8 cellular contexts compared by ENCODE assay signal in genomic region chr17:79843917-79844815, GRCh38. TPM values are rescaled to one million over a fixed set of nuclear protein-coding genes. Genes with fewer than 3 reads are reported as not detected.
DNase-seq lines count a peak whose midpoint lies in the region; ATAC-seq and TF ChIP-seq lines count a peak whose summit lies in the region.

No MANE protein-coding gene starts in this region.

- no peaks in the 10 kb centered on the region for H3K9me3 ChIP-seq in effector memory CD4-positive, alpha-beta T cell (ENCODE audit: control insufficient read depth, low read length)

- no peak for ATAC-seq in memory B cell (ENCODE audit: low read depth)

- no peak for TF ChIP-seq CTCF in type B pancreatic cell (conservative IDR thresholded peaks at IDR 0.05)

- H3K36me3 Mint-ChIP-seq in memory B cell (no peaks in the 10 kb centered on the region), type B pancreatic cell (no peaks in the 10 kb centered on the region)

- peaks cover 58% of the 10 kb centered on the region for H3K4me1 ChIP-seq in effector memory CD4-positive, alpha-beta T cell (ENCODE audit: control insufficient read depth, insufficient read depth, low read length, poor library complexity, severe bottlenecking)

- no peaks in the 10 kb centered on the region for H3K36me3 ChIP-seq in effector memory CD4-positive, alpha-beta T cell (ENCODE audit: control insufficient read depth, insufficient read depth, low read length)

- H3K27me3 ChIP-seq in effector memory CD4-positive, alpha-beta T cell (replicated peaks; ENCODE audit: control insufficient read depth, insufficient read depth, low read length, poor library complexity, severe bottlenecking) = peaks cover 44% of the 10 kb centered on the region

- peak; percentile 53 for DNase-seq in NCI-H82 (lab: John Stamatoyannopoulos, UW)
- DNase-seq in NCI-H82 treated with DMSO at 0.1 percent for 48 hours (lab: John Stamatoyannopoulos, UW; ENCODE audit: unreplicated experiment) = no peak
- DNase-seq in OCI-M1 (lab: John Stamatoyannopoulos, UW) = peak; percentile 69
- DNase-seq in effector memory CD4-positive, alpha-beta T cell = no peak
- peak in 1 of 2 donors; percentile 27 for DNase-seq in memory B cell (ENCODE audit: low spot score in 2 of 2)
- DNase-seq in type B pancreatic cell (ENCODE audit: extremely low spot score, unreplicated experiment) = no peak
- DNase-seq in middle frontal gyrus (ENCODE audit: extremely low spot score, low spot score) = no peak
- DNase-seq in SKM-1 (lab: John Stamatoyannopoulos, UW; ENCODE audit: unreplicated experiment) = no peak

- H3K4me1 Mint-ChIP-seq in memory B cell (peaks cover 11% of the 10 kb centered on the region), type B pancreatic cell (ENCODE audit: unreplicated experiment) (peaks cover 30% of the 10 kb centered on the region)

- H3K4me3 ChIP-seq in effector memory CD4-positive, alpha-beta T cell (ENCODE audit: insufficient read depth, low read depth, low read length, poor library complexity, severe bottlenecking) = peak overlapping the region; percentile 43

- H3K27ac ChIP-seq in effector memory CD4-positive, alpha-beta T cell (ENCODE audit: insufficient read depth, low read length, poor library complexity, severe bottlenecking) = no peak overlapping the region

- H3K4me3 Mint-ChIP-seq in memory B cell (peak overlapping the region; percentile 74), type B pancreatic cell (peak overlapping the region; percentile 89)

- no peak overlapping the region for H3K27ac Mint-ChIP-seq in memory B cell
- H3K27ac Mint-ChIP-seq in type B pancreatic cell = peak overlapping the region; percentile 85

- H3K9me3 Mint-ChIP-seq in memory B cell = no peaks in the 10 kb centered on the region
- H3K9me3 Mint-ChIP-seq in type B pancreatic cell = no peaks in the 10 kb centered on the region

- H3K27me3 Mint-ChIP-seq in memory B cell (peaks cover 18% of the 10 kb centered on the region), type B pancreatic cell (peaks cover 45% of the 10 kb centered on the region)

RNA-seq across cellular contexts. Expression of gene CBX4, which starts 4.9 kb away (rescaled TPM):
- 39.6 and 76.2 TPM in 2 replicates for total RNA-seq in type B pancreatic cell (ENCODE audit: low replicate concordance)

RNA-seq across cellular contexts. Expression of gene CBX8, which starts 47.3 kb away (rescaled TPM):
- total RNA-seq in type B pancreatic cell (ENCODE audit: low replicate concordance) = 13.3 and 16.0 TPM in 2 replicates

Comparison
In these comparisons a context has a peak if more than half of its experiments do, and no peak if none do; other contexts are left out.
1. DNase-seq: peak in NCI-H82 (single experiment) and OCI-M1 (single experiment); none in NCI-H82 treated with DMSO at 0.1 percent for 48 hours (single experiment), effector memory CD4-positive, alpha-beta T cell (0 of 3), type B pancreatic cell (single experiment), middle frontal gyrus (single experiment) and SKM-1 (single experiment).